Comparison of ENCODE assay signal across 8 cellular contexts in genomic region chr16:30418350-30419181, GRCh38. TPM values are rescaled to one million over a fixed set of nuclear protein-coding genes. Genes with fewer than 3 reads are reported as not detected.
DNase-seq lines count a peak whose midpoint lies in the region; FAIRE-seq and TF ChIP-seq lines count a peak whose summit lies in the region.

No MANE protein-coding gene starts in this region.

- peaks cover 6% of the 10 kb centered on the region for H3K4me1 ChIP-seq in muscle layer of colon (ENCODE audit: insufficient read depth, low read length)

- H3K27me3 ChIP-seq in bronchial epithelial cell (ENCODE audit: control insufficient read depth, insufficient read depth, low read length) (no peaks in the 10 kb centered on the region), muscle layer of colon (ENCODE audit: control insufficient read depth in 1 of 2, insufficient read depth in 2 of 2, low read length in 2 of 2) (no peaks in the 10 kb centered on the region)

- no peak for TF ChIP-seq CTCF in AG09309 (IDR thresholded peaks at IDR 0.05; ENCODE audit: control insufficient read depth, insufficient read depth, low read depth, low read length, missing control alignments)
- no peak for TF ChIP-seq CTCF in bronchial epithelial cell (IDR thresholded peaks at IDR 0.05; ENCODE audit: insufficient read depth, low read length, severe bottlenecking)

- H3K36me3 ChIP-seq in bronchial epithelial cell (ENCODE audit: control insufficient read depth, insufficient read depth, low read length) (peaks cover 1% of the 10 kb centered on the region), muscle layer of colon (ENCODE audit: insufficient read depth, low read length) (peaks cover 25% of the 10 kb centered on the region)

- no peak for FAIRE-seq in bronchial epithelial cell (lab: Jason Lieb, UNC)

- DNase-seq in AG09309 (ENCODE audit: low read depth) (no peak), HT-29 (ENCODE audit: low spot score) (peak; percentile 34), bronchial epithelial cell (ENCODE audit: low read depth) (no peak), ureter (ENCODE audit: low spot score) (no peak), NCI-H524 treated with DMSO at 0.1 percent for 48 hours (lab: John Stamatoyannopoulos, UW) (no peak), EL (no peak)
- no peak for DNase-seq in central memory CD4-positive, alpha-beta T cell

- peak overlapping the region; percentile 27 for H3K4me3 ChIP-seq in AG09309 (ENCODE audit: control insufficient read depth, low read depth, low read length)
- peak overlapping the region; percentile 54 for H3K4me3 ChIP-seq in bronchial epithelial cell (ENCODE audit: low read depth, low read length)
- H3K4me3 ChIP-seq in muscle layer of colon (ENCODE audit: low read depth in 1 of 2, low read length in 2 of 2): peak overlapping the region; percentile 39 to 47

- H3K9me3 ChIP-seq in muscle layer of colon (ENCODE audit: low read length): no peaks in the 10 kb centered on the region

- peak overlapping the region; percentile 56 for H3K27ac ChIP-seq in muscle layer of colon (ENCODE audit: low read depth, low read length)

- H3K9ac ChIP-seq in muscle layer of colon (ENCODE audit: low read length): peak overlapping the region; percentile 9

RNA-seq across cellular contexts. Expression of gene ZNF771, which starts 11.2 kb away (rescaled TPM):
- total RNA-seq in HT-29 (2014; rRNA removed; shearing (Covaris generic)): 12.6 and 17.7 TPM in 2 replicates
- 5.0 and 10.0 TPM in 2 replicates for total RNA-seq in bronchial epithelial cell
- total RNA-seq in ureter: 5.2 TPM

RNA-seq across cellular contexts. Expression of gene DCTPP1, which starts 11.3 kb away (rescaled TPM):
- total RNA-seq in HT-29 (2014; rRNA removed; shearing (Covaris generic)): 107 and 111 TPM in 2 replicates
- total RNA-seq in bronchial epithelial cell: 11.5 and 30.3 TPM in 2 replicates
- 49.9 TPM for total RNA-seq in ureter

RNA-seq across cellular contexts. Expression of gene ZNF48, which starts 23.3 kb away (rescaled TPM):
- total RNA-seq in HT-29 (2014; rRNA removed; shearing (Covaris generic)): 19.0 and 20.3 TPM in 2 replicates
- total RNA-seq in bronchial epithelial cell (11.4 and 12.9 TPM in 2 replicates), ureter (8.1 TPM)

RNA-seq across cellular contexts. Expression of gene SEPHS2, which starts 27.1 kb away (rescaled TPM):
- total RNA-seq in HT-29 (2014; rRNA removed; shearing (Covaris generic)): 11.0 and 12.4 TPM in 2 replicates
- total RNA-seq in bronchial epithelial cell: 17.4 and 32.9 TPM in 2 replicates
- total RNA-seq in ureter: 36.2 TPM

RNA-seq across cellular contexts. Expression of gene SEPTIN1, which starts 36.2 kb away (rescaled TPM):
- 0.16 TPM in 1 of 2 replicates, not detected in the other for total RNA-seq in HT-29 (2014; rRNA removed; shearing (Covaris generic))
- total RNA-seq in bronchial epithelial cell (under 0.01 TPM in 1 of 2 replicates, not detected in the other), ureter (8.2 TPM)
